In the genomic region with DNA sequence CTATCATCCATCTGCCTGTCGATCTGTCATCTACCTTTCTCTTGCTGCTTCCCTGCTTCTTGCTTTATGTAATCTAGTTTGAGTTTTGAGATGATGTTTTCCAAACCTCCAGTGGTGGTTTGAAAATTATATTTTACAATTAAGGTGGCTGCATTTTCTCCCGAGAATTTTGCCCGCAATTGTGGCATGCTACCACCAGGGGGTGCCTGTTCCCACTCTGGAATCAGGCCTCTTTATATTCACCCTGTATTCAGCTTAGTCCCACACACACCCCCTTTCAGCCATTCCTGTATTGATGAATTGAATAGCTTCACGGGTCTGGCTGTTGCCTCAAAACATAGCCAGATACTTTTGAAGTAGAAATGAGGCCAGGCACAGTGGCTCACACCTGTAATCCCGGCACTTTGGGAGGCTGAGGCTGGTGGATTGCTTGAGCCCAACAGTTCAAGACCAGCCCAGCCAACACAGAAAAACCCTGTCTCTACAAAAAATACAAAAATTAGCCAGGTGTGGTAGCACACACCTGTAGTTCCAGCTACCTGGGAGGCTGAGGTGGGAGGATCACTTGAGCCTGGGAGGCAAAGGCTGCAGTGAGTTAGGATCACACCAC, we compare ENCODE assay signal across 10 cellular contexts. TPM values are rescaled to one million over a fixed set of nuclear protein-coding genes. Genes with fewer than 3 reads are reported as not detected.
DNase-seq lines count a peak whose midpoint lies in the region; ATAC-seq and TF ChIP-seq lines count a peak whose summit lies in the region.
"Had no signal": no experiment of that assay in that cellular context is flagged by ENCODE, and none has a peak within 500 bp of the region (broad histone marks: within the 10 kb centered on the region; RNA-seq: fewer than 3 reads in every experiment).

No MANE protein-coding gene starts in this region.

- intact Hi-C loops in spleen (cut with DNase I; ENCODE audit: low total_unique reads) = no loop called here

- peaks cover 0 to 17% (median 14%) of the 10 kb centered on the region in 6 donors for H3K4me1 ChIP-seq in spleen

- H3K4me3 ChIP-seq in epithelial cell of esophagus (ENCODE audit: low read length) (no peak overlapping the region), spleen (no peak overlapping the region)
- H3K4me3 ChIP-seq: skin epidermis had no signal

- 54 to 72% (median 63%) methylated on average over 5 of the region's 5 CpGs for WGBS in spleen, 5 donors

- DNase-seq in activated CD8-positive, alpha-beta memory T cell treated with anti-CD3 and anti-CD28 coated beads, Interleukin-2, amount 50 U/mL, for 48 hours = peak; percentile 69
- no peak for DNase-seq in activated CD8-positive, alpha-beta memory T cell treated with anti-CD3 and anti-CD28 coated beads for 24 hours
- DNase-seq in NAMALWA (ENCODE audit: low spot score) = peak; percentile 51
- no peak for DNase-seq in epithelial cell of esophagus (ENCODE audit: low read depth)
- peak; percentile 7 for DNase-seq in spleen
- DNase-seq in activated CD4-positive, CD25-positive, alpha-beta regulatory T cell treated with anti-CD3 and anti-CD28 coated beads, Interleukin-2, amount 50 U/mL, for 72 hours = no peak
- no peak for DNase-seq in NCI-H146 treated with DMSO at 0.1 percent for 48 hours (lab: John Stamatoyannopoulos, UW; ENCODE audit: unreplicated experiment)
- DNase-seq: CD4-positive, CD25-positive, alpha-beta regulatory T cell had no signal

- peaks cover 0 to 23% (median 14%) of the 10 kb centered on the region in 8 donors for H3K9me3 ChIP-seq in spleen

- peaks cover 0 to 75% (median 27%) of the 10 kb centered on the region in 7 donors for H3K27me3 ChIP-seq in spleen (replicated peaks in 1 of 7)

- peak; percentile 49 for TF ChIP-seq CTCF in epithelial cell of esophagus (IDR thresholded peaks at IDR 0.05; ENCODE audit: insufficient read depth, low read depth, low read length, missing control alignments)
- TF ChIP-seq CTCF in spleen (IDR thresholded peaks at IDR 0.05 in 8 of 11, conservative IDR thresholded peaks at IDR 0.05 in 3 of 11) = peak in 7 of 11 experiments; percentile 13 to 55 (median 23)

- no peak overlapping the region for H3K27ac ChIP-seq in spleen

- no peak for TF ChIP-seq POLR2A in spleen (IDR thresholded peaks at IDR 0.05)

- H3K36me3 ChIP-seq in spleen = no peaks in the 10 kb centered on the region

- ATAC-seq in GM18909 (IDR thresholded peaks at IDR 0.05; ENCODE audit: poor library complexity, unreplicated experiment) = no peak

RNA-seq across cellular contexts. Expression of gene PRSS22, which starts 3.2 kb away (rescaled TPM):
- under 1 TPM in 1 of 7 donors, not detected in 6; 0.60 TPM for total RNA-seq in spleen
- under 1 TPM in 2 of 3 donors, not detected in 1; 0.19 to 0.33 TPM for polyA plus RNA-seq in spleen
- total RNA-seq: CD4-positive, CD25-positive, alpha-beta regulatory T cell had no signal
- polyA plus RNA-seq: CD4-positive, CD25-positive, alpha-beta regulatory T cell had no signal

RNA-seq across cellular contexts. Expression of gene ZG16B, which starts 24.7 kb away (rescaled TPM):
- 1 to 10 TPM in 5 of 7 donors, under 1 TPM in 1, not detected in 1; 0.79 to 3.8 (median 1.5) TPM for total RNA-seq in spleen
- polyA plus RNA-seq in spleen = 1 to 10 TPM in 2 of 3 donors, under 1 TPM in 1; 0.73 to 1.6 (median 1.5) TPM
- total RNA-seq: CD4-positive, CD25-positive, alpha-beta regulatory T cell had no signal

RNA-seq across cellular contexts. Expression of gene FLYWCH2, which starts 28.2 kb away (rescaled TPM):
- total RNA-seq in spleen = 10 to 100 TPM; 27.5 to 98.6 (median 48.4) TPM
- polyA plus RNA-seq in spleen = 10 to 100 TPM; 31.6 to 62.6 (median 49.5) TPM

RNA-seq across cellular contexts. Expression of gene PRSS21, which starts 37.8 kb away (rescaled TPM):
- 1 to 10 TPM in 6 of 7 donors, under 1 TPM in 1; 0.81 to 4.9 (median 1.5) TPM for total RNA-seq in spleen
- polyA plus RNA-seq in spleen = 1 to 10 TPM in 2 of 3 donors, under 1 TPM in 1; 0.49 to 3.4 (median 1.8) TPM
- total RNA-seq: CD4-positive, CD25-positive, alpha-beta regulatory T cell had no signal

RNA-seq across cellular contexts. Expression of gene PRSS41, which starts 56.5 kb away (rescaled TPM):
- not detected for total RNA-seq in spleen
- polyA plus RNA-seq in spleen = not detected
- total RNA-seq: CD4-positive, CD25-positive, alpha-beta regulatory T cell had no signal
- polyA plus RNA-seq: CD4-positive, CD25-positive, alpha-beta regulatory T cell had no signal

Comparison
In these comparisons a context has a peak if more than half of its experiments do, and no peak if none do; other contexts are left out.
1. DNase-seq: peak in activated CD8-positive, alpha-beta memory T cell treated with anti-CD3 and anti-CD28 coated beads, Interleukin-2, amount 50 U/mL, for 48 hours (single experiment), NAMALWA (single experiment) and spleen (single experiment); none in activated CD8-positive, alpha-beta memory T cell treated with anti-CD3 and anti-CD28 coated beads for 24 hours (single experiment), epithelial cell of esophagus (single experiment), activated CD4-positive, CD25-positive, alpha-beta regulatory T cell treated with anti-CD3 and anti-CD28 coated beads, Interleukin-2, amount 50 U/mL, for 72 hours (single experiment) and NCI-H146 treated with DMSO at 0.1 percent for 48 hours (single experiment).